Comparison of ENCODE assay signal across 8 cellular contexts in genomic region chr5:43555895-43556606, GRCh38. TPM values are rescaled to one million over a fixed set of nuclear protein-coding genes. Genes with fewer than 3 reads are reported as not detected.
A peak's percentile ranks its signal among the peaks of the same experiment; 100 is the strongest.
DNase-seq lines count a peak whose midpoint lies in the region; ATAC-seq and TF ChIP-seq lines count a peak whose summit lies in the region.

No MANE protein-coding gene starts in this region.

- H3K27me3 ChIP-seq in esophagus muscularis mucosa (no peaks in the 10 kb centered on the region), muscle layer of duodenum (ENCODE audit: low read depth, low read length) (no peaks in the 10 kb centered on the region)

- H3K36me3 ChIP-seq in esophagus muscularis mucosa = peaks cover 0 to 14% (median 7%) of the 10 kb centered on the region in 4 donors
- peaks cover 10 to 14% of the 10 kb centered on the region in 2 donors for H3K36me3 ChIP-seq in muscle layer of duodenum (ENCODE audit: control insufficient read depth in 1 of 2, insufficient read depth in 2 of 2, low read length in 2 of 2)

- TF ChIP-seq EP300 in esophagus muscularis mucosa (IDR thresholded peaks at IDR 0.05) = no peak

- no peak for TF ChIP-seq CTCF in esophagus muscularis mucosa (IDR thresholded peaks at IDR 0.05)

- TF ChIP-seq POLR2A in esophagus muscularis mucosa (IDR thresholded peaks at IDR 0.05; ENCODE audit: low read depth) = no peak

- H3K9me3 ChIP-seq in esophagus muscularis mucosa (no peaks in the 10 kb centered on the region), muscle layer of duodenum (ENCODE audit: control insufficient read depth in 1 of 2, low read length in 2 of 2) (no peaks in the 10 kb centered on the region)

- peak overlapping the region; percentile 83 to 96 (median 86) for H3K4me3 ChIP-seq in esophagus muscularis mucosa
- peak overlapping the region; percentile 82 to 92 for H3K4me3 ChIP-seq in muscle layer of duodenum (ENCODE audit: low read depth in 1 of 2, low read length in 2 of 2)

- H3K4me1 ChIP-seq in esophagus muscularis mucosa = peaks cover 36 to 59% (median 57%) of the 10 kb centered on the region in 4 donors
- peaks cover 0 to 27% of the 10 kb centered on the region in 2 donors for H3K4me1 ChIP-seq in muscle layer of duodenum (ENCODE audit: control insufficient read depth in 1 of 2, insufficient read depth in 2 of 2, low read length in 2 of 2)

- ATAC-seq in HG03097 (IDR thresholded peaks at IDR 0.05; ENCODE audit: low FRiP score, unreplicated experiment) = peak; percentile 30

- under 1% methylated on average over 39 of the region's 44 CpGs for WGBS in esophagus muscularis mucosa

- DNase-seq in NCI-H187 (lab: John Stamatoyannopoulos, UW) (peak; percentile 24 to 40), NCI-H187 treated with DMSO at 0.1 percent for 48 hours (lab: John Stamatoyannopoulos, UW) (no peak), NCI-H526 treated with DMSO at 0.1 percent for 48 hours (lab: John Stamatoyannopoulos, UW) (peak; percentile 74), activated T-cell treated with anti-CD3 and anti-CD28 coated beads for 24 hours (ENCODE audit: low read depth) (peak; percentile 28), esophagus muscularis mucosa (ENCODE audit: extremely low spot score) (no peak)
- DNase-seq in stimulated activated CD8-positive, alpha-beta memory T cell treated with anti-CD3 and anti-CD28 coated beads, Interleukin-7, amount 100 ng/mL, for 4 hours (ENCODE audit: low read depth in 2 of 2) = peak; percentile 15 to 49

- H3K27ac ChIP-seq in esophagus muscularis mucosa (replicated peaks in 1 of 4) = peak overlapping the region; percentile 93 to 97 (median 96)
- peak overlapping the region; percentile 79 for H3K27ac ChIP-seq in muscle layer of duodenum (ENCODE audit: low read length)

- intact Hi-C loops in esophagus muscularis mucosa (cut with DNase I) = loop anchor here (1.0 kb wide), 1 partner anchor 47 kb away; the partner anchor contains the start of gene NNT

RNA-seq across cellular contexts. Expression of gene PAIP1, which starts 0.8 kb away (rescaled TPM):
- 100 to 1,000 TPM in 3 of 4 donors, 10 to 100 TPM in 1; 81.4 to 135 (median 106) TPM for total RNA-seq in esophagus muscularis mucosa

RNA-seq across cellular contexts. Expression of gene C5orf34, which starts 41.1 kb away (rescaled TPM):
- 1 to 10 TPM in 3 of 4 donors, under 1 TPM in 1; 0.42 to 1.6 (median 1.4) TPM for total RNA-seq in esophagus muscularis mucosa

RNA-seq across cellular contexts. Expression of gene NNT, which starts 46.9 kb away (rescaled TPM):
- 10 to 100 TPM; 49.0 to 90.1 (median 70.3) TPM for total RNA-seq in esophagus muscularis mucosa

Comparison
In these comparisons a context has a peak if more than half of its experiments do, and no peak if none do; other contexts are left out.
1. DNase-seq: peak in NCI-H187 (2 of 2), NCI-H526 treated with DMSO at 0.1 percent for 48 hours (single experiment), activated T-cell treated with anti-CD3 and anti-CD28 coated beads for 24 hours (single experiment) and stimulated activated CD8-positive, alpha-beta memory T cell treated with anti-CD3 and anti-CD28 coated beads, Interleukin-7, amount 100 ng/mL, for 4 hours (2 of 2); none in NCI-H187 treated with DMSO at 0.1 percent for 48 hours (single experiment) and esophagus muscularis mucosa (single experiment).